11 cellular contexts compared by ENCODE assay signal in the genomic region with DNA sequence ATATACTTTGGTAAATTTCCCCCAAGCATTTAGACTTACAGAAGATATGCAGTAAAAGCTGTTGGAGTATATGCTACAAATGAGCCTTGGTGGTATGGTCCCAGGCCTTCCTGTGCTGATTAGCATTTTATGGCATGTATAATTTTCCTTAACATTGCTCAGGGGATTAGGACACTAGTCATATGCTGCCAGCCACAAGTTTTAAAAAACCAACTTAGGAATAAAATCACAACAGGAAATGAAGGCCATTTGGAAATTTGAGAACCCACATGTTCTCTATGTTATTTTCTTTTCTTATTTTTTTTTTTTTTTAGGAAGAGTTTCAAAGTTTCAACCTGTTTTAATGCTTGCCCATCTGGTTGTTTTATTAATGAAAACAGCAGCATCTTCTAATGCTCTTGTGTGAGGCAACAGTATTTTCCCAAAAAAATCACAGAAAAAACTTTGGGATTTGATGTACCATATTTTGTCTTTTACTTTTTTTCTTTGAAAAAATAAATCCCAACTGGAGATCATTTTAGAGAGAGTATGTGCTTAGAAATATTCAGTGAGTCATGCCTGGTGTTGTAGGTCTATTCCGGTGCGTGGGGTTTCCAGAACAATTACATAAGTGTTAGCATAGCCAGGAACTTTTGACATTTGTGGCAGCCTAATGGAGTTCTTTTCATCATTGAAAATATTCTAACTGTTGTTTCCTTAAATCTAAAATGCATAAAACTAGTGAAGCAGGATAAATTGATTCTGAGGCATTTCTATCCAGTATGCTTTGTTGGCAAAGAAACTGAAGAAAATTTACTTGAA. TPM values are rescaled to one million over a fixed set of nuclear protein-coding genes. Genes with fewer than 3 reads are reported as not detected.
DNase-seq lines count a peak whose midpoint lies in the region; ATAC-seq and TF ChIP-seq lines count a peak whose summit lies in the region.
"Had no signal": no experiment of that assay in that cellular context is flagged by ENCODE, and none has a peak within 500 bp of the region (broad histone marks: within the 10 kb centered on the region; RNA-seq: fewer than 3 reads in every experiment).

No MANE protein-coding gene starts in this region.

- TF ChIP-seq CTCF in BJ (IDR thresholded peaks at IDR 0.05; ENCODE audit: insufficient read depth, low read depth, low read length) (no peak), fibroblast of lung (conservative IDR thresholded peaks at IDR 0.05 in 1 of 2, IDR thresholded peaks at IDR 0.05 in 1 of 2; ENCODE audit: low read depth in 1 of 2, low read length in 2 of 2) (no peak), mucosa of descending colon (IDR thresholded peaks at IDR 0.05) (no peak)

- ATAC-seq in HG02852 (IDR thresholded peaks at IDR 0.05; ENCODE audit: unreplicated experiment) (no peak), mucosa of descending colon (no peak), HG02870 (IDR thresholded peaks at IDR 0.05; ENCODE audit: unreplicated experiment) (no peak)
- no peak for ATAC-seq in stimulated activated naive CD8-positive, alpha-beta T cell treated with anti-CD3 and anti-CD28 coated beads, Interleukin-15, Interleukin-2, amounts not matched to agents 100 U/mL and 50 U/mL, for 24 hours
- ATAC-seq: naive thymus-derived CD8-positive, alpha-beta T cell had no signal

- no peaks in the 10 kb centered on the region for H3K79me2 ChIP-seq in fibroblast of lung (ENCODE audit: control insufficient read depth, insufficient read depth, low read length)

- H3K27me3 ChIP-seq in BJ (ENCODE audit: control insufficient read depth, insufficient read depth, low read length) (no peaks in the 10 kb centered on the region), SJSA1 (replicated peaks) (no peaks in the 10 kb centered on the region), fibroblast of lung (ENCODE audit: control insufficient read depth, insufficient read depth, low read length) (no peaks in the 10 kb centered on the region)
- H3K27me3 ChIP-seq: BLaER1 treated with 17β-estradiol and CSF1 and Interleukin-3, amounts not matched to agents 10 nM and 100 nM had no signal

- H3K9ac ChIP-seq in fibroblast of lung (ENCODE audit: insufficient read depth, low read length) = no peak overlapping the region
- H3K9ac ChIP-seq: BLaER1 treated with 17β-estradiol and CSF1 and Interleukin-3, amounts not matched to agents 10 nM and 100 nM had no signal

- no peaks in the 10 kb centered on the region for H3K36me3 ChIP-seq in BJ (ENCODE audit: control insufficient read depth, insufficient read depth, low read length)
- H3K36me3 ChIP-seq in SJSA1 = no peaks in the 10 kb centered on the region
- H3K36me3 ChIP-seq in fibroblast of lung (ENCODE audit: control insufficient read depth, insufficient read depth, low read length) = no peaks in the 10 kb centered on the region
- H3K36me3 ChIP-seq in mucosa of descending colon (ENCODE audit: low read depth) = no peaks in the 10 kb centered on the region
- H3K36me3 ChIP-seq: BLaER1 treated with 17β-estradiol and CSF1 and Interleukin-3, amounts not matched to agents 10 nM and 100 nM had no signal

- no peak overlapping the region for H3K4me3 ChIP-seq in BJ (ENCODE audit: low read depth, low read length)
- H3K4me3 ChIP-seq in SJSA1 = no peak overlapping the region
- H3K4me3 ChIP-seq in fibroblast of lung (replicated peaks in 1 of 4; ENCODE audit: control extremely low read depth in 1 of 4, insufficient read depth in 1 of 4, low read depth in 3 of 4, low read length in 4 of 4) = no peak overlapping the region
- H3K4me3 ChIP-seq in mucosa of descending colon = no peak overlapping the region
- H3K4me3 ChIP-seq: BLaER1 treated with 17β-estradiol and CSF1 and Interleukin-3, amounts not matched to agents 10 nM and 100 nM had no signal

- DNase-seq in BJ (ENCODE audit: low read depth) = peak; percentile 56
- DNase-seq in SJSA1 (ENCODE audit: low read depth in 1 of 2, low spot score in 2 of 2) = peak in 1 of 2 experiments; percentile 46
- DNase-seq in fibroblast of lung (ENCODE audit: low read depth in 2 of 2) = peak; percentile 73 to 93
- DNase-seq in myocyte (ENCODE audit: low read depth) = peak; percentile 55
- no peak for DNase-seq in mucosa of descending colon
- no peak for DNase-seq in stimulated activated naive CD8-positive, alpha-beta T cell treated with anti-CD3 and anti-CD28 coated beads, Interleukin-15, Interleukin-2, amounts not matched to agents 100 U/mL and 50 U/mL, for 24 hours
- DNase-seq: naive thymus-derived CD8-positive, alpha-beta T cell; SHP77 treated with DMSO at 0.1 percent for 48 hours had no signal

- H3K27ac ChIP-seq in SJSA1 (peak overlapping the region; percentile 44), fibroblast of lung (ENCODE audit: insufficient read depth, low read length) (no peak overlapping the region)
- H3K27ac ChIP-seq: BLaER1 treated with 17β-estradiol and CSF1 and Interleukin-3, amounts not matched to agents 10 nM and 100 nM had no signal

- intact Hi-C loops in mucosa of descending colon (cut with DNase I, micrococcal nuclease) = no loop called here

- H3K4me1 ChIP-seq in SJSA1 (replicated peaks) (peaks cover 72% of the 10 kb centered on the region), fibroblast of lung (ENCODE audit: control insufficient read depth, extremely low read depth, insufficient read depth, low read length) (peaks cover 14% of the 10 kb centered on the region), mucosa of descending colon (ENCODE audit: low read depth) (peaks cover 30% of the 10 kb centered on the region)

- no peak overlapping the region for H2AFZ ChIP-seq in fibroblast of lung (ENCODE audit: low read length)

- POLR2A ChIA-PET in BJ (lab: Charles Lee) = no interaction called here

- no peaks in the 10 kb centered on the region for H4K20me1 ChIP-seq in fibroblast of lung (ENCODE audit: control insufficient read depth, extremely low read depth, insufficient read depth, low read length)
- H4K20me1 ChIP-seq: BLaER1 treated with 17β-estradiol and CSF1 and Interleukin-3, amounts not matched to agents 10 nM and 100 nM had no signal

- H3K4me2 ChIP-seq in fibroblast of lung (ENCODE audit: extremely low read depth, insufficient read depth, low read length) = no peak overlapping the region

- CTCF ChIA-PET in BJ (lab: Yijun Ruan, JAX) = no interaction called here

- no peaks in the 10 kb centered on the region for H3K9me3 ChIP-seq in SJSA1 (replicated peaks)
- H3K9me3 ChIP-seq in fibroblast of lung (ENCODE audit: control insufficient read depth, insufficient read depth, low read depth, low read length) = no peaks in the 10 kb centered on the region
- H3K9me3 ChIP-seq in mucosa of descending colon = no peaks in the 10 kb centered on the region
- H3K9me3 ChIP-seq: BLaER1 treated with 17β-estradiol and CSF1 and Interleukin-3, amounts not matched to agents 10 nM and 100 nM had no signal

RNA-seq across cellular contexts. Expression of a gene that starts 21.7 kb away (rescaled TPM):
- polyA plus RNA-seq in BJ (2011; rRNA removed) = 26.6 and 30.8 TPM in 2 replicates
- 55.8 and 79.1 TPM in 2 replicates for polyA minus RNA-seq in BJ (2011; rRNA and poly(A)+ RNA removed)
- 10.3 and 11.0 TPM in 2 replicates for total RNA-seq in SJSA1 (2014; rRNA removed; shearing (Covaris generic))
- 49.8 and 50.0 TPM in 2 replicates for total RNA-seq in fibroblast of lung
- polyA plus RNA-seq in fibroblast of lung = 7.0 and 75.3 TPM in 2 replicates
- polyA plus RNA-seq in fibroblast of lung (2012) = 6.2 and 47.7 TPM in 2 replicates
- polyA minus RNA-seq in fibroblast of lung (ENCODE audit: low replicate concordance) = 48.2 and 236 TPM in 2 replicates
- 15.7 and 19.9 TPM in 2 replicates for total RNA-seq in myocyte
- polyA plus RNA-seq in myocyte (2012) = 22.1 TPM
- 10 to 100 TPM; 56.6 to 82.1 (median 65.0) TPM for total RNA-seq in mucosa of descending colon

Comparison
In these comparisons a context has a peak if more than half of its experiments do, and no peak if none do; other contexts are left out.
1. DNase-seq: peak in BJ (single experiment), fibroblast of lung (2 of 2) and myocyte (single experiment); none in mucosa of descending colon (0 of 3) and stimulated activated naive CD8-positive, alpha-beta T cell treated with anti-CD3 and anti-CD28 coated beads, Interleukin-15, Interleukin-2, amounts not matched to agents 100 U/mL and 50 U/mL, for 24 hours (single experiment).